In genomic region chr7:96075510-96076349, GRCh38 we compare ENCODE assay signal across 8 cellular contexts.
DNase-seq lines count a peak whose midpoint lies in the region; ATAC-seq lines count a peak whose summit lies in the region.

No MANE protein-coding gene starts in this region.

- no peaks in the 10 kb centered on the region for H3K27me3 ChIP-seq in endocrine pancreas (ENCODE audit: control insufficient read depth, insufficient read depth, low read length)
- no peaks in the 10 kb centered on the region for H3K27me3 ChIP-seq in mesendoderm (ENCODE audit: insufficient read depth, low read length, poor library complexity)

- H3K36me3 ChIP-seq in endocrine pancreas (ENCODE audit: control insufficient read depth, insufficient read depth, low read length) (no peaks in the 10 kb centered on the region), mesendoderm (ENCODE audit: control insufficient read depth, insufficient read depth, low read length) (no peaks in the 10 kb centered on the region)

- no peak overlapping the region for H2AK5ac ChIP-seq in mesendoderm (ENCODE audit: low read length)

- H3K18ac ChIP-seq in mesendoderm (ENCODE audit: low read length), result no peak overlapping the region

- H3K79me2 ChIP-seq in mesendoderm (ENCODE audit: control insufficient read depth, insufficient read depth, low read length), result no peaks in the 10 kb centered on the region

- H3K9me3 ChIP-seq in endocrine pancreas (ENCODE audit: control insufficient read depth, low read length), result no peaks in the 10 kb centered on the region

- H3K4me2 ChIP-seq in mesendoderm (ENCODE audit: low read length), result peak overlapping the region; percentile 95

- no peak overlapping the region for H2BK15ac ChIP-seq in mesendoderm (replicated peaks; ENCODE audit: low read depth)

- H4K5ac ChIP-seq in mesendoderm (ENCODE audit: low read length), result no peak overlapping the region

- H3K9ac ChIP-seq in endocrine pancreas (ENCODE audit: control insufficient read depth, insufficient read depth, low read length) (peak overlapping the region; percentile 54), mesendoderm (ENCODE audit: low read length) (peak overlapping the region; percentile 59)

- no peak overlapping the region for H3K27ac ChIP-seq in mesendoderm (ENCODE audit: low read depth, low read length)

- H4K8ac ChIP-seq in mesendoderm (ENCODE audit: low read depth, low read length), result no peak overlapping the region

- no peak overlapping the region for H3K4ac ChIP-seq in mesendoderm (ENCODE audit: low read depth, low read length)

- peak overlapping the region; percentile 40 for H3K4me3 ChIP-seq in endocrine pancreas (ENCODE audit: control insufficient read depth, insufficient read depth, low read length)
- peak overlapping the region; percentile 31 for H3K4me3 ChIP-seq in mesendoderm (ENCODE audit: low read length)

- no peak overlapping the region for H2BK120ac ChIP-seq in mesendoderm (ENCODE audit: low read depth, low read length)

- peak overlapping the region; percentile 80 for H3K56ac ChIP-seq in mesendoderm (ENCODE audit: low read length)

- peak in 12 of 14 donors; percentile 13 to 64 (median 42) for DNase-seq in C1 segment of cervical spinal cord (lab: John Stamatoyannopoulos, UW)
- DNase-seq in NCI-H69 (lab: John Stamatoyannopoulos, UW), result peak; percentile 98
- peak; percentile 5 to 11 (median 6) for DNase-seq in activated CD8-positive, alpha-beta memory T cell treated with anti-CD3 and anti-CD28 coated beads for 48 hours (ENCODE audit: low read depth in 2 of 3, low spot score in 2 of 3)
- DNase-seq in mesendoderm, result peak; percentile 72
- peak; percentile 13 for DNase-seq in stimulated activated CD8-positive, alpha-beta memory T cell treated with anti-CD3 and anti-CD28 coated beads, Interleukin-15, amount 100 ng/mL, for 24 hours (ENCODE audit: low read depth)

- no peaks in the 10 kb centered on the region for H3K79me1 ChIP-seq in mesendoderm (ENCODE audit: low read length)

- H3K4me1 ChIP-seq in endocrine pancreas (ENCODE audit: control insufficient read depth, insufficient read depth, low read length) (no peaks in the 10 kb centered on the region), mesendoderm (ENCODE audit: control insufficient read depth, low read depth, low read length) (no peaks in the 10 kb centered on the region)

- ATAC-seq in GM19328 (IDR thresholded peaks at IDR 0.05; ENCODE audit: unreplicated experiment) (peak; percentile 89), HG03469 (IDR thresholded peaks at IDR 0.05; ENCODE audit: unreplicated experiment) (peak; percentile 70)

- H2BK5ac ChIP-seq in mesendoderm (ENCODE audit: low read length), result no peak overlapping the region

- WGBS in mesendoderm (ENCODE audit: extremely low coverage, insufficient coverage, low lambda C conversion rate), result no CpG with 5 or more reads among the region's 47 CpGs

- no peak overlapping the region for H3K23ac ChIP-seq in mesendoderm (ENCODE audit: low read length)

Comparison
In these comparisons a context has a peak if more than half of its experiments do, and no peak if none do; other contexts are left out.
1. DNase-seq: peak in every context shown above with its lines; median percentile 98 in NCI-H69; 72 in mesendoderm; 42 in C1 segment of cervical spinal cord; 13 in stimulated activated CD8-positive, alpha-beta memory T cell treated with anti-CD3 and anti-CD28 coated beads, Interleukin-15, amount 100 ng/mL, for 24 hours; 6 in activated CD8-positive, alpha-beta memory T cell treated with anti-CD3 and anti-CD28 coated beads for 48 hours.